ENCODE assay signal across 10 cellular contexts in genomic region chr2:47033102-47033880, GRCh38.
A peak's percentile ranks its signal among the peaks of the same experiment; 100 is the strongest.
DNase-seq lines count a peak whose midpoint lies in the region; ATAC-seq and TF ChIP-seq lines count a peak whose summit lies in the region.
"Had no signal": no experiment of that assay in that cellular context is flagged by ENCODE, and none has a peak within 500 bp of the region (broad histone marks: within the 10 kb centered on the region; RNA-seq: fewer than 3 reads in every experiment).

No MANE protein-coding gene starts in this region.

- H3K36me3 Mint-ChIP-seq in T-helper 17 cell (ENCODE audit: low read depth): no peaks in the 10 kb centered on the region

- TF ChIP-seq CTCF in MM.1S (IDR thresholded peaks at IDR 0.05; ENCODE audit: low read length): no peak

- H3K4me3 ChIP-seq in subcutaneous abdominal adipose tissue (ENCODE audit: low read depth in 1 of 5, low read length in 5 of 5) (peak overlapping the region in 1 of 5 donors; percentile 26), MM.1S (ENCODE audit: low read length) (no peak overlapping the region)
- H3K4me3 ChIP-seq: SK-N-MC had no signal

- DNase-seq in DMS 273 (lab: John Stamatoyannopoulos, UW; ENCODE audit: unreplicated experiment) (peak; percentile 58), DMS 273 treated with DMSO at 0.1 percent for 48 hours (lab: John Stamatoyannopoulos, UW) (no peak), T-helper 17 cell (no peak), kidney glomerular epithelial cell (lab: John Stamatoyannopoulos, UW) (peak; percentile 25), activated T-cell treated with anti-CD3 and anti-CD28 coated beads for 4 hours (no peak), MM.1S (no peak), NOMO-1 treated with dmso at 0.1 percent for 144 hours (lab: John Stamatoyannopoulos, UW; ENCODE audit: unreplicated experiment) (no peak)

- peaks cover 5% of the 10 kb centered on the region for H3K4me1 Mint-ChIP-seq in T-helper 17 cell

- H2AFZ ChIP-seq in MM.1S (ENCODE audit: low read length): no peak overlapping the region

- no peaks in the 10 kb centered on the region for H3K9me3 ChIP-seq in T-helper 17 cell (ENCODE audit: control insufficient read depth, low read length, poor library complexity, severe bottlenecking)
- H3K9me3 ChIP-seq in subcutaneous abdominal adipose tissue (ENCODE audit: control insufficient read depth in 5 of 5, low read length in 5 of 5): no peaks in the 10 kb centered on the region
- H3K9me3 ChIP-seq in MM.1S (replicated peaks; ENCODE audit: insufficient read depth, low read length): no peaks in the 10 kb centered on the region

- H3K4me1 ChIP-seq in subcutaneous abdominal adipose tissue (ENCODE audit: control insufficient read depth in 5 of 5, insufficient read depth in 5 of 5, low read length in 5 of 5) (peaks cover 38 to 55% (median 52%) of the 10 kb centered on the region in 5 donors), MM.1S (ENCODE audit: low read length) (peaks cover 52% of the 10 kb centered on the region)

- no peaks in the 10 kb centered on the region for H3K9me2 ChIP-seq in MM.1S (replicated peaks; ENCODE audit: insufficient read depth, low read length)

- H3K27ac Mint-ChIP-seq in T-helper 17 cell: peak overlapping the region; percentile 19

- no peak overlapping the region for H3K4me2 ChIP-seq in MM.1S (ENCODE audit: low read depth, low read length)

- ATAC-seq in T-helper 17 cell: no peak

- H3K9ac ChIP-seq in subcutaneous abdominal adipose tissue (ENCODE audit: low read length in 5 of 5) (peak overlapping the region; percentile 51 to 92 (median 75)), MM.1S (ENCODE audit: low read length) (no peak overlapping the region)

- H3K4me3 Mint-ChIP-seq in T-helper 17 cell: no peak overlapping the region

- peaks cover 31% of the 10 kb centered on the region for H3F3A ChIP-seq in MM.1S (ENCODE audit: insufficient read depth, low read length)

- H3K36me3 ChIP-seq in subcutaneous abdominal adipose tissue (ENCODE audit: control insufficient read depth in 5 of 5, insufficient read depth in 5 of 5, low read length in 5 of 5) (peaks cover 0 to 48% (median 28%) of the 10 kb centered on the region in 5 donors), MM.1S (replicated peaks; ENCODE audit: insufficient read depth, low read length) (0 out of 2 replicates have a peak, but pooled peaks cover 4% of the 10 kb centered on the region)

- H3K27ac ChIP-seq in subcutaneous abdominal adipose tissue (ENCODE audit: low read depth, low read length) (peak overlapping the region; percentile 99), MM.1S (ENCODE audit: low read length) (no peak overlapping the region)
- H3K27ac ChIP-seq: 22Rv1, SK-N-MC had no signal

- H3K27me3 ChIP-seq in subcutaneous abdominal adipose tissue (ENCODE audit: control insufficient read depth in 5 of 5, insufficient read depth in 4 of 5, low read length in 5 of 5) (no peaks in the 10 kb centered on the region), MM.1S (replicated peaks; ENCODE audit: insufficient read depth, low read length) (no peaks in the 10 kb centered on the region)

- H3K27me3 Mint-ChIP-seq in T-helper 17 cell: no peaks in the 10 kb centered on the region

- no peaks in the 10 kb centered on the region for H4K20me1 ChIP-seq in MM.1S (ENCODE audit: insufficient read depth, low read length)

- H3K79me2 ChIP-seq in MM.1S (ENCODE audit: low read length): peaks cover 19% of the 10 kb centered on the region; the same call in 1 of the 2 replicates

Comparison
In these comparisons a context has a peak if more than half of its experiments do, and no peak if none do; other contexts are left out.
1. DNase-seq: peak in DMS 273 (single experiment) and kidney glomerular epithelial cell (single experiment); none in DMS 273 treated with DMSO at 0.1 percent for 48 hours (single experiment), T-helper 17 cell (0 of 3), activated T-cell treated with anti-CD3 and anti-CD28 coated beads for 4 hours (single experiment), MM.1S (single experiment) and NOMO-1 treated with dmso at 0.1 percent for 144 hours (single experiment).